ENCODE assay signal across 35 cellular contexts in the genomic region with DNA sequence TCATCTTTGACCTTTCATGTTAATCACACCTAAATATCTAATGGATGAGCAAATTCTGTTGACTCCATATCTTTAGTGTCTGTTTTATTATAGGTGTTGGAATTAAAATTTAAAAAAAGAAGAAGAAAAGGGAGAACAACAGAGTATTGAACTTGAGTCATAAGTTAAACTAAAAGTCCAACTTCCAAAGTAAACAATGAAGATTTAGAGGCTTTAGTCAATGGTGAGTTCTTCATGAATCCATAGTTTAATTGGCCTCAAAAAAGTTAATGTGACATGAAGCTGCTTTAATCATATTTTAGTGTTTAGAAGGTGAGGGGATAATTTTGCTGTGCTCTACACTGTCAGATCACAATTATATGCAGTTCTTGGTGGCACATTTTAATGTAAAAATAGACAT.
"Had no signal": no experiment of that assay in that cellular context is flagged by ENCODE, and none has a peak within 500 bp of the region (broad histone marks: within the 10 kb centered on the region; RNA-seq: fewer than 3 reads in every experiment).

No MANE protein-coding gene starts in this region.

- DNase-seq: Karpas-422, Kasumi-1, MG63, MM.1S, MV-4-11, NCI-H1048, NCI-H1092, NCI-H1092 treated with DMSO at 0.1 percent for 48 hours, NCI-H1105, NCI-H1105 treated with DMSO at 0.1 percent for 48 hours, NCI-H1417, NCI-H1417 treated with DMSO at 0.1 percent for 48 hours, NCI-H1436, NCI-H1436 treated with DMSO at 0.1 percent for 48 hours, NCI-H146, NCI-H1694, NCI-H1694 treated with DMSO at 0.1 percent for 48 hours, NCI-H187, NCI-H187 treated with DMSO at 0.1 percent for 48 hours, NCI-H1930, NCI-H2029, NCI-H2029 treated with DMSO at 0.1 percent for 48 hours, NCI-H2081, NCI-H2081 treated with DMSO at 0.1 percent for 48 hours, NCI-H2107, NCI-H2171, NCI-H2171 treated with DMSO at 0.1 percent for 48 hours, NCI-H2227 treated with DMSO at 0.1 percent for 48 hours, NCI-H226, NCI-H345, NCI-H446, NCI-H446 treated with DMSO at 0.1 percent for 48 hours, NCI-H510A, NCI-H510A treated with DMSO at 0.1 percent for 48 hours, NCI-H524 had no signal

- H3K4me3 ChIP-seq: MG63 had no signal

- H3K9me3 ChIP-seq: MG63 had no signal

- H3K36me3 ChIP-seq: MG63 had no signal

- H3K27me3 ChIP-seq: MG63 had no signal
